ENCODE assay signal across 8 cellular contexts in the genomic region with DNA sequence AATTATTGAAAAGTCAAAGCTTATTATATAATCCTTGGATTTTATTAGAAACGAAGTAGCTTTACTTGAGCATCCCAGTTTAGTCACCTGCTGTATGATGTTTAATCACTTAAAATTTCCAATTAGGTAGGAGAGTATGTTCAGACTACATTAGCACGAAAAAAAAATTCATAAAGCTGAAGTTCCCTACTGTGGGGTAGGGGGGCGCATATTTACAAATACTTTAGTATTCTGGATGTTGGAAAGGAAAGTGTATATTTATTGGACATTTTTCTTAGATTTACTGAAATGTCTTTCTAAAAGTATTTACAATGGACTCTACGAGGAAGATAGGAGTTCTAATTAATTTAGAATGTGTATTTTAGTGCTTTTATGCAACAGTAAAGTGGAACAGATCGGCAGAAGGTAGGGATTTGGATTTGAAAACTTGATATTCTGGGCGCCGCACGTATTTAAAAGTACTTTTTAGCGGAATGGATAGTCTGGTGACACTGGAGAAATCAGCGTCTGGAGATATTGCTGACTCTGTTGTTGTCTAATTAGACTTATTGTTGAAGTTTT.
DNase-seq lines count a peak whose midpoint lies in the region; ATAC-seq, FAIRE-seq and TF ChIP-seq lines count a peak whose summit lies in the region.

No MANE protein-coding gene starts in this region.

- H3K27me3 ChIP-seq in mucosa of rectum (ENCODE audit: control insufficient read depth in 2 of 2, insufficient read depth in 2 of 2, low read length in 2 of 2) = no peaks in the 10 kb centered on the region

- no peaks in the 10 kb centered on the region for H3K36me3 ChIP-seq in mucosa of rectum (ENCODE audit: control insufficient read depth in 2 of 2, insufficient read depth in 2 of 2, low read length in 2 of 2)

- H3K9ac ChIP-seq in mucosa of rectum (ENCODE audit: low read depth in 1 of 2, low read length in 2 of 2) = peak overlapping the region in 1 of 2 donors; percentile 35

- in situ Hi-C loops in astrocyte of the cerebellum (cut with HindIII; ENCODE audit: low sequenced_read_pairs) = no loop called here

- TF ChIP-seq CTCF in LNCaP clone FGC (IDR thresholded peaks at IDR 0.05; ENCODE audit: control insufficient read depth, extremely low read depth, insufficient read depth) = peak; percentile 19; the same call in 1 of the 2 replicates
- TF ChIP-seq CTCF in astrocyte of the cerebellum (IDR thresholded peaks at IDR 0.05; ENCODE audit: low read depth, low read length, missing control alignments) = peak; percentile 33

- H3K9me3 ChIP-seq in mucosa of rectum (ENCODE audit: control insufficient read depth in 2 of 2, low read length in 2 of 2) = no peaks in the 10 kb centered on the region

- DNase-seq in GF-D8 (lab: John Stamatoyannopoulos, UW) (peak; percentile 9), LNCaP clone FGC (ENCODE audit: low read depth) (no peak), astrocyte of the cerebellum (ENCODE audit: low read depth) (no peak), hepatic stellate cell (ENCODE audit: low spot score) (no peak), H54 (ENCODE audit: insufficient read length, low spot score) (no peak)
- DNase-seq in activated CD8-positive, alpha-beta memory T cell treated with anti-CD3 and anti-CD28 coated beads for 24 hours = no peak

- peak overlapping the region; percentile 73 for H3K4me3 ChIP-seq in LNCaP clone FGC (ENCODE audit: low read depth, low read length)
- H3K4me3 ChIP-seq in astrocyte of the cerebellum (ENCODE audit: low read depth, low read length) = peak overlapping the region; percentile 78
- peak overlapping the region; percentile 86 to 93 for H3K4me3 ChIP-seq in mucosa of rectum (ENCODE audit: low read length in 2 of 2)

- FAIRE-seq in H54 (lab: Jason Lieb, UNC) = no peak

- no peak for TF ChIP-seq POLR2A in H54 (IDR thresholded peaks at IDR 0.05; ENCODE audit: low read depth, low read length)

- H3K4me1 ChIP-seq in mucosa of rectum (ENCODE audit: control insufficient read depth in 2 of 2, insufficient read depth in 2 of 2, low read length in 2 of 2) = peaks cover 8 to 11% of the 10 kb centered on the region in 2 donors

- H3K27ac ChIP-seq in mucosa of rectum (ENCODE audit: low read depth in 2 of 2, low read length in 2 of 2) = no peak overlapping the region

- ATAC-seq in HG03025 (IDR thresholded peaks at IDR 0.05; ENCODE audit: low FRiP score, unreplicated experiment) = no peak
